ENCODE assay signal across 9 cellular contexts in the genomic region with DNA sequence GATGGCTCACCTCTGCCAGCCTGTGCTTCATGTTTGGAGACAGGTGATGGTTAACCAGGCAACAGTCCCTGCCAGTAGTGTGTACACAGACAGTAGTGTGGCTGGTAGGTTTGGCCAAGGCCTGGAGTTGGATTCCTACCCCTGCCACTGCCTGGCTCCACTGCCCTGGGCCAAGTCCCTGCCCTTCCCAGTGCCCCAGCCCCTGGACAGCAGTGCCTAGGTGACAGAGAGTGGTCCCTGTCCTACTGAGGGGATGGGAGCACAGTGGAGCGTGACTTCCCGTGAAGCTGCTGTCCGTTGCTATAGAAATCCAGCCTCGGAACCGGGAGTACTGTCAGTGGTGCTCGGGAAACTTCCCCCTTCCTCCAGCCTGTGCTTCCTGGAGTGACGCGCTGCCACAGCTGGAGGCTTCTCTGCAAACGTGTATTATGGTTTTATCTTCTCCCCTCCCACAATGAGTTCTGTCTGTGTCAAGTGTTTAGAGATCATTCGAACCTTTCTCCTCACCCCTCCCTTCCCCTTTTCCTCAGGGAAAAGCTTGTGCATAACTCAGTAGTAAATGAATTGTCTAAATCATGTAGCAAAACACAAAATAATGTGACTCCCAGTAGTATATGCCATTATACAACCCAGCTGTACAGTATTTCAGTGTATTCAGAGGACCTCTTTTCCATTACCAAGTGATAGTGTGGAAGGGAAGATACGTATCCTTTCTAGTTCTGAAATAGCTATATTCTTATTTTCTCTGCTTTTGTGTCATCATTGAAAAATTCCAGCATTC.
DNase-seq lines count a peak whose midpoint lies in the region; ATAC-seq, FAIRE-seq and TF ChIP-seq lines count a peak whose summit lies in the region.
"Had no signal": no experiment of that assay in that cellular context is flagged by ENCODE, and none has a peak within 500 bp of the region (broad histone marks: within the 10 kb centered on the region; RNA-seq: fewer than 3 reads in every experiment).

No MANE protein-coding gene starts in this region.

- no peak overlapping the region for H2AFZ ChIP-seq in fibroblast of lung (ENCODE audit: low read length)

- peak overlapping the region; percentile 32 for H3K9ac ChIP-seq in fibroblast of lung (ENCODE audit: insufficient read depth, low read length)

- peak; percentile 61 for DNase-seq in HFFc6
- peak; percentile 64 to 72 for DNase-seq in fibroblast of lung (ENCODE audit: low read depth in 2 of 2)
- no peak for DNase-seq in pancreas
- no peak for DNase-seq in T-helper 2 cell treated with Interferon-gamma antibody and Interleukin-4, amounts not matched to agents 5 μg/mL and 100 μg/mL, for 36 hours (ENCODE audit: low spot score)
- DNase-seq in H4 (ENCODE audit: low spot score), result no peak
- DNase-seq in activated T-cell treated with anti-CD3 and anti-CD28 coated beads, Interleukin-2, amount 50 U/mL, for 4 hours, result no peak
- DNase-seq in occipital lobe (lab: John Stamatoyannopoulos, UW), result no peak

- peaks cover 8% of the 10 kb centered on the region for H3K36me3 Mint-ChIP-seq in HFFc6 (ENCODE audit: low read depth)
- H3K36me3 Mint-ChIP-seq in T-helper 2 cell treated with Interferon-gamma antibody and Interleukin-4, amounts not matched to agents 5 μg/mL and 100 μg/mL, for 36 hours (ENCODE audit: low read depth), result no peaks in the 10 kb centered on the region
- H3K36me3 Mint-ChIP-seq in activated T-cell treated with anti-CD3 and anti-CD28 coated beads, Interleukin-2, amount 50 U/mL, for 4 hours (ENCODE audit: insufficient read depth), result peaks cover 6% of the 10 kb centered on the region

- peak overlapping the region; percentile 97 for H3K27ac Mint-ChIP-seq in HFFc6
- H3K27ac Mint-ChIP-seq in T-helper 2 cell treated with Interferon-gamma antibody and Interleukin-4, amounts not matched to agents 5 μg/mL and 100 μg/mL, for 36 hours, result no peak overlapping the region

- peak overlapping the region; percentile 72 for H3K27ac ChIP-seq in fibroblast of lung (ENCODE audit: insufficient read depth, low read length)
- peak overlapping the region in 3 of 4 donors; percentile 1 to 57 (median 51) for H3K27ac ChIP-seq in pancreas
- H3K27ac ChIP-seq: esophagus muscularis mucosa had no signal

- 37 to 42% methylated on average over 11 of the region's 11 CpGs for WGBS in pancreas, 2 donors

- H4K20me1 ChIP-seq in fibroblast of lung (ENCODE audit: control insufficient read depth, extremely low read depth, insufficient read depth, low read length), result no peaks in the 10 kb centered on the region

- H3K9me3 Mint-ChIP-seq in HFFc6, result no peaks in the 10 kb centered on the region
- H3K9me3 Mint-ChIP-seq in T-helper 2 cell treated with Interferon-gamma antibody and Interleukin-4, amounts not matched to agents 5 μg/mL and 100 μg/mL, for 36 hours, result no peaks in the 10 kb centered on the region
- no peaks in the 10 kb centered on the region for H3K9me3 Mint-ChIP-seq in activated T-cell treated with anti-CD3 and anti-CD28 coated beads, Interleukin-2, amount 50 U/mL, for 4 hours

- no peak for FAIRE-seq in pancreas (lab: Jason Lieb, UNC)

- peak overlapping the region; percentile 48 for H3K4me2 ChIP-seq in fibroblast of lung (ENCODE audit: extremely low read depth, insufficient read depth, low read length)

- no peaks in the 10 kb centered on the region for H3K27me3 ChIP-seq in fibroblast of lung (ENCODE audit: control insufficient read depth, insufficient read depth, low read length)
- no peaks in the 10 kb centered on the region for H3K27me3 ChIP-seq in pancreas
- H3K27me3 ChIP-seq: esophagus muscularis mucosa had no signal

- H3K4me1 Mint-ChIP-seq in HFFc6 (ENCODE audit: low read depth), result peaks cover 36% of the 10 kb centered on the region
- H3K4me1 Mint-ChIP-seq in T-helper 2 cell treated with Interferon-gamma antibody and Interleukin-4, amounts not matched to agents 5 μg/mL and 100 μg/mL, for 36 hours (ENCODE audit: low read depth), result peaks cover 21% of the 10 kb centered on the region
- peaks cover 34% of the 10 kb centered on the region for H3K4me1 Mint-ChIP-seq in activated T-cell treated with anti-CD3 and anti-CD28 coated beads, Interleukin-2, amount 50 U/mL, for 4 hours (ENCODE audit: low read depth)

- H3K4me1 ChIP-seq in fibroblast of lung (ENCODE audit: control insufficient read depth, extremely low read depth, insufficient read depth, low read length), result peaks cover 17% of the 10 kb centered on the region
- H3K4me1 ChIP-seq in pancreas, result peaks cover 29 to 65% (median 41%) of the 10 kb centered on the region in 3 donors

- H3K9me3 ChIP-seq in fibroblast of lung (ENCODE audit: control insufficient read depth, insufficient read depth, low read depth, low read length), result no peaks in the 10 kb centered on the region
- no peaks in the 10 kb centered on the region for H3K9me3 ChIP-seq in pancreas
- H3K9me3 ChIP-seq: esophagus muscularis mucosa had no signal

- intact Hi-C loops in pancreas (cut with DNase I), result no loop called here

- H3K36me3 ChIP-seq in fibroblast of lung (ENCODE audit: control insufficient read depth, insufficient read depth, low read length), result no peaks in the 10 kb centered on the region
- H3K36me3 ChIP-seq in pancreas, result no peaks in the 10 kb centered on the region
- H3K36me3 ChIP-seq: esophagus muscularis mucosa had no signal

- H3K4me3 ChIP-seq in fibroblast of lung (replicated peaks in 1 of 4; ENCODE audit: control extremely low read depth in 1 of 4, insufficient read depth in 1 of 4, low read depth in 3 of 4, low read length in 4 of 4), result no peak overlapping the region
- H3K4me3 ChIP-seq in pancreas, result no peak overlapping the region
- H3K4me3 ChIP-seq: esophagus muscularis mucosa had no signal

- H3K4me3 Mint-ChIP-seq in HFFc6, result peak overlapping the region; percentile 84
- H3K4me3 Mint-ChIP-seq in T-helper 2 cell treated with Interferon-gamma antibody and Interleukin-4, amounts not matched to agents 5 μg/mL and 100 μg/mL, for 36 hours, result no peak overlapping the region
- H3K4me3 Mint-ChIP-seq in activated T-cell treated with anti-CD3 and anti-CD28 coated beads, Interleukin-2, amount 50 U/mL, for 4 hours, result no peak overlapping the region

- no peak for TF ChIP-seq CTCF in HFFc6 (IDR thresholded peaks at IDR 0.05)
- no peak for TF ChIP-seq CTCF in fibroblast of lung (conservative IDR thresholded peaks at IDR 0.05 in 1 of 2, IDR thresholded peaks at IDR 0.05 in 1 of 2; ENCODE audit: low read depth in 1 of 2, low read length in 2 of 2)
- no peak for TF ChIP-seq CTCF in pancreas (IDR thresholded peaks at IDR 0.05)

- no peaks in the 10 kb centered on the region; the same call in 1 of the 2 replicates for H3K27me3 Mint-ChIP-seq in HFFc6 (ENCODE audit: insufficient read depth)
- no peaks in the 10 kb centered on the region for H3K27me3 Mint-ChIP-seq in T-helper 2 cell treated with Interferon-gamma antibody and Interleukin-4, amounts not matched to agents 5 μg/mL and 100 μg/mL, for 36 hours (ENCODE audit: low read depth)
- no peaks in the 10 kb centered on the region for H3K27me3 Mint-ChIP-seq in activated T-cell treated with anti-CD3 and anti-CD28 coated beads, Interleukin-2, amount 50 U/mL, for 4 hours (ENCODE audit: low read depth)

- ATAC-seq in pancreas, result peak; percentile 20 to 62 (median 27)
- ATAC-seq in activated T-cell treated with anti-CD3 and anti-CD28 coated beads, Interleukin-2, amount 50 U/mL, for 4 hours, result no peak

- H3K79me2 ChIP-seq in fibroblast of lung (ENCODE audit: control insufficient read depth, insufficient read depth, low read length), result peaks cover 57% of the 10 kb centered on the region

TF ChIP-seq in PFSK-1, 5 proteins besides CTCF, POLR2A, EP300 and RAD21:
- TF ChIP-seq, protein P1, sequence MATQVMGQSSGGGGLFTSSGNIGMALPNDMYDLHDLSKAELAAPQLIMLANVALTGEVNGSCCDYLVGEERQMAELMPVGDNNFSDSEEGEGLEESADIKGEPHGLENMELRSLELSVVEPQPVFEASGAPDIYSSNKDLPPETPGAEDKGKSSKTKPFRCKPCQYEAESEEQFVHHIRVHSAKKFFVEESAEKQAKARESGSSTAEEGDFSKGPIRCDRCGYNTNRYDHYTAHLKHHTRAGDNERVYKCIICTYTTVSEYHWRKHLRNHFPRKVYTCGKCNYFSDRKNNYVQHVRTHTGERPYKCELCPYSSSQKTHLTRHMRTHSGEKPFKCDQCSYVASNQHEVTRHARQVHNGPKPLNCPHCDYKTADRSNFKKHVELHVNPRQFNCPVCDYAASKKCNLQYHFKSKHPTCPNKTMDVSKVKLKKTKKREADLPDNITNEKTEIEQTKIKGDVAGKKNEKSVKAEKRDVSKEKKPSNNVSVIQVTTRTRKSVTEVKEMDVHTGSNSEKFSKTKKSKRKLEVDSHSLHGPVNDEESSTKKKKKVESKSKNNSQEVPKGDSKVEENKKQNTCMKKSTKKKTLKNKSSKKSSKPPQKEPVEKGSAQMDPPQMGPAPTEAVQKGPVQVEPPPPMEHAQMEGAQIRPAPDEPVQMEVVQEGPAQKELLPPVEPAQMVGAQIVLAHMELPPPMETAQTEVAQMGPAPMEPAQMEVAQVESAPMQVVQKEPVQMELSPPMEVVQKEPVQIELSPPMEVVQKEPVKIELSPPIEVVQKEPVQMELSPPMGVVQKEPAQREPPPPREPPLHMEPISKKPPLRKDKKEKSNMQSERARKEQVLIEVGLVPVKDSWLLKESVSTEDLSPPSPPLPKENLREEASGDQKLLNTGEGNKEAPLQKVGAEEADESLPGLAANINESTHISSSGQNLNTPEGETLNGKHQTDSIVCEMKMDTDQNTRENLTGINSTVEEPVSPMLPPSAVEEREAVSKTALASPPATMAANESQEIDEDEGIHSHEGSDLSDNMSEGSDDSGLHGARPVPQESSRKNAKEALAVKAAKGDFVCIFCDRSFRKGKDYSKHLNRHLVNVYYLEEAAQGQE (IDR thresholded peaks at IDR 0.05; ENCODE audit: insufficient read depth in 1 of 2, low read depth in 2 of 2, low read length in 2 of 2), result no peak
- peak; percentile 42; the same call in 1 of the 2 replicates for TF ChIP-seq SIN3A (IDR thresholded peaks at IDR 0.05; ENCODE audit: borderline replicate concordance, insufficient read depth, low read length)

Comparison
In these comparisons a context has a peak if more than half of its experiments do, and no peak if none do; other contexts are left out.
1. DNase-seq: peak in HFFc6 (single experiment) and fibroblast of lung (2 of 2); none in pancreas (0 of 6), T-helper 2 cell treated with Interferon-gamma antibody and Interleukin-4, amounts not matched to agents 5 μg/mL and 100 μg/mL, for 36 hours (single experiment), H4 (single experiment), activated T-cell treated with anti-CD3 and anti-CD28 coated beads, Interleukin-2, amount 50 U/mL, for 4 hours (single experiment) and occipital lobe (single experiment).
2. ATAC-seq: peak in pancreas (4 of 4); none in activated T-cell treated with anti-CD3 and anti-CD28 coated beads, Interleukin-2, amount 50 U/mL, for 4 hours (0 of 2).